8 cellular contexts compared by ENCODE assay signal in the genomic region with DNA sequence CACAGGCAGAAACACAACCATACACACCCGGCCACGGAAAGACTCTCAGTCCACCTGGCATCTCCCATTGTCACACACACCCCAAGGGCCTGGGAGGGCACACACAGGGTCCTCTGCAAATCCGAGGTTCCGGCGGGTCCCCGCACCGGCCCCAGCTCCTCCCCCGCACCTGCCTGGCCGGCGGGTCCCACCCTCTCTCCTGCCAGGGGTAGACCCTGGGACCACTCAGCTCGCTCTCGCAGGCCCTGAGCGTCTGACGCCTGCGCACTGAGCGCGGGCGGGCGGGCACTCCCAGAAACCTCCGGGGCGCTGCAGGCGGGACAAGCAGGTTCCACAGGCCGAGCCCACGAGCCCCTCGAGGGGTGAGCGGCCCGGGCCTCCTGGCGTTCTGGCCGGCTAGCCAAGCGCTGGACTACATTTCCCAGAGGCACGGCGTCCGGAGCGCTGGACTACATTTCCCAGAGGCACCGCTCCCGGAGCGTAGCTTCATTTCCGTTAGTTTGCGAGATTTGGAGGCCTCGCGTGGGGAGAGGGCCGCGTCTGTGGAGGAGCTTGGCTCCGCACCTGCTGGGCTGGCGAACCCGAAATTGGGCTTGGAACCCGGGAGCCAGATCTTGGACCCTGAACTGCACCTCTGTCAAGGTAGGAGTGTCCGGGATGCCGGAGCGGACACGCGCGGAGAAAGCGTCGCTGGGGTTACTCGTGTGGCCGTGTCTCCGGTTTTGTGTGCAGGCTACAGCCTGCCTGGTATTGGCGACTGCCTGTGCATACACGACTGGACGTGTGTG. TPM values are rescaled to one million over a fixed set of nuclear protein-coding genes. Genes with fewer than 3 reads are reported as not detected.
DNase-seq lines count a peak whose midpoint lies in the region; ATAC-seq and TF ChIP-seq lines count a peak whose summit lies in the region.

A gene (plus strand): TSS at position 505 of the 788 bp plus-strand sequence. CDS start 10,686 bp downstream, outside the sequence.

- H3K9me2 ChIP-seq in GM23338 (ENCODE audit: insufficient read depth) = 0 out of 2 replicates have a peak, but pooled peaks cover 3% of the 10 kb centered on the region

- peak within 1 kb of the TSS; percentile 92 for H3K27ac Mint-ChIP-seq in GM23338
- peak within 1 kb of the TSS; percentile 82 for H3K27ac Mint-ChIP-seq in activated T-helper 2 cell treated with anti-CD3 and anti-CD28 coated beads, Interferon-gamma antibody, Interleukin-2, Interleukin-4, amounts not matched to agents 10 μg/mL and 5 μg/mL and 100 μg/mL, durations not matched to agents 14 hours and 24 hours and 36 hours
- peak within 1 kb of the TSS; percentile 89 to 99 (median 97) for H3K27ac Mint-ChIP-seq in naive thymus-derived CD8-positive, alpha-beta T cell
- H3K27ac Mint-ChIP-seq in stimulated activated naive B cell treated with anti-CD40 and anti-IgM and Interleukin-4, amounts not matched to agents 10 μg/mL and 1 μg/mL and 100 μg/mL, for 72 hours = peak within 1 kb of the TSS; percentile 96

- H2AFZ ChIP-seq in GM23338 = peak within 1 kb of the TSS; percentile 99

- H3K4me1 Mint-ChIP-seq in GM23338 = peaks cover 3% of the 10 kb centered on the region; the same call in 1 of the 3 replicates
- H3K4me1 Mint-ChIP-seq in activated T-helper 2 cell treated with anti-CD3 and anti-CD28 coated beads, Interferon-gamma antibody, Interleukin-2, Interleukin-4, amounts not matched to agents 10 μg/mL and 5 μg/mL and 100 μg/mL, durations not matched to agents 14 hours and 24 hours and 36 hours (ENCODE audit: low read depth) = peaks cover 13% of the 10 kb centered on the region
- H3K4me1 Mint-ChIP-seq in naive thymus-derived CD8-positive, alpha-beta T cell = peaks cover 20 to 41% (median 34%) of the 10 kb centered on the region in 4 donors
- H3K4me1 Mint-ChIP-seq in stimulated activated naive B cell treated with anti-CD40 and anti-IgM and Interleukin-4, amounts not matched to agents 10 μg/mL and 1 μg/mL and 100 μg/mL, for 72 hours = peaks cover 15 to 22% of the 10 kb centered on the region in 2 donors

- H3K27me3 Mint-ChIP-seq in GM23338 (ENCODE audit: insufficient read depth, low read depth, poor library complexity) = peaks cover 10% of the 10 kb centered on the region
- H3K27me3 Mint-ChIP-seq in activated T-helper 2 cell treated with anti-CD3 and anti-CD28 coated beads, Interferon-gamma antibody, Interleukin-2, Interleukin-4, amounts not matched to agents 10 μg/mL and 5 μg/mL and 100 μg/mL, durations not matched to agents 14 hours and 24 hours and 36 hours (ENCODE audit: low read depth) = no peaks in the 10 kb centered on the region
- H3K27me3 Mint-ChIP-seq in naive thymus-derived CD8-positive, alpha-beta T cell = no peaks in the 10 kb centered on the region
- no peaks in the 10 kb centered on the region for H3K27me3 Mint-ChIP-seq in stimulated activated naive B cell treated with anti-CD40 and anti-IgM and Interleukin-4, amounts not matched to agents 10 μg/mL and 1 μg/mL and 100 μg/mL, for 72 hours

- H4K20me1 ChIP-seq in GM23338 (replicated peaks; ENCODE audit: insufficient read depth) = no peaks in the 10 kb centered on the region

- CTCF ChIA-PET in RWPE1 (lab: Yijun Ruan, JAX) = interaction anchor here (0.6 kb wide), 1 partner anchor 150 kb away, joined by 3 read pairs; no protein-coding TSS in a partner anchor

- no peaks in the 10 kb centered on the region for H3K27me3 ChIP-seq in GM23338 (ENCODE audit: insufficient read depth)

- peak; percentile 94 for DNase-seq in Daoy (ENCODE audit: low read depth)
- DNase-seq in GM23338 (ENCODE audit: low spot score) = peak; percentile 97
- DNase-seq in LNCaP clone FGC (ENCODE audit: low read depth) = peak; percentile 94
- peak; percentile 62 for DNase-seq in RWPE1 (ENCODE audit: low spot score)
- DNase-seq in activated T-helper 2 cell treated with anti-CD3 and anti-CD28 coated beads, Interferon-gamma antibody, Interleukin-2, Interleukin-4, amounts not matched to agents 10 μg/mL and 5 μg/mL and 100 μg/mL, durations not matched to agents 14 hours and 24 hours and 36 hours (ENCODE audit: low spot score) = peak; percentile 85
- DNase-seq in fibroblast of peridontal ligament (ENCODE audit: extremely low read depth) = peak; percentile 96
- peak; percentile 72 to 95 (median 88) for DNase-seq in naive thymus-derived CD8-positive, alpha-beta T cell
- DNase-seq in stimulated activated naive B cell treated with anti-CD40 and anti-IgM and Interleukin-4, amounts not matched to agents 10 μg/mL and 1 μg/mL and 100 μg/mL, for 72 hours = peak; percentile 96

- POLR2A ChIA-PET in RWPE1 (lab: Yijun Ruan, JAX; ENCODE audit: low non-redundant PET) = no interaction called here
- POLR2A ChIA-PET in naive thymus-derived CD8-positive, alpha-beta T cell (lab: Charles Lee) = interaction anchor here (0.6 to 1.7 kb wide), 18 partner anchors 94 to 963 kb away, joined by 3 to 9 read pairs (median 4); a partner anchor contains a TSS

- H3K27ac ChIP-seq in GM23338 (ENCODE audit: low read depth) (no peak within 1 kb of the TSS), RWPE1 (peak within 1 kb of the TSS; percentile 76)

- H3K4me3 ChIP-seq in GM23338 (peak within 1 kb of the TSS; percentile 97), LNCaP clone FGC (ENCODE audit: low read depth, low read length) (peak within 1 kb of the TSS; percentile 74)

- peaks cover 47% of the 10 kb centered on the region for H3K79me2 ChIP-seq in GM23338 (replicated peaks; ENCODE audit: insufficient read depth)

- peak within 1 kb of the TSS; percentile 99 for H3K4me2 ChIP-seq in GM23338

- peaks cover 6% of the 10 kb centered on the region; the same call in 1 of the 2 replicates for H3K4me1 ChIP-seq in GM23338 (ENCODE audit: insufficient read depth)

- peak within 1 kb of the TSS; percentile 96 for H3K4me3 Mint-ChIP-seq in GM23338
- peak within 1 kb of the TSS; percentile 97 for H3K4me3 Mint-ChIP-seq in activated T-helper 2 cell treated with anti-CD3 and anti-CD28 coated beads, Interferon-gamma antibody, Interleukin-2, Interleukin-4, amounts not matched to agents 10 μg/mL and 5 μg/mL and 100 μg/mL, durations not matched to agents 14 hours and 24 hours and 36 hours (ENCODE audit: low read depth)
- H3K4me3 Mint-ChIP-seq in naive thymus-derived CD8-positive, alpha-beta T cell = peak within 1 kb of the TSS; percentile 89 to 99 (median 98)
- H3K4me3 Mint-ChIP-seq in stimulated activated naive B cell treated with anti-CD40 and anti-IgM and Interleukin-4, amounts not matched to agents 10 μg/mL and 1 μg/mL and 100 μg/mL, for 72 hours = peak within 1 kb of the TSS; percentile 88 to 92

- peaks cover 59% of the 10 kb centered on the region for H3K9me3 Mint-ChIP-seq in GM23338
- H3K9me3 Mint-ChIP-seq in activated T-helper 2 cell treated with anti-CD3 and anti-CD28 coated beads, Interferon-gamma antibody, Interleukin-2, Interleukin-4, amounts not matched to agents 10 μg/mL and 5 μg/mL and 100 μg/mL, durations not matched to agents 14 hours and 24 hours and 36 hours = peaks cover 40% of the 10 kb centered on the region
- H3K9me3 Mint-ChIP-seq in naive thymus-derived CD8-positive, alpha-beta T cell = peaks cover 0 to 36% (median 18%) of the 10 kb centered on the region in 9 donors
- peaks cover 8% of the 10 kb centered on the region in 2 donors for H3K9me3 Mint-ChIP-seq in stimulated activated naive B cell treated with anti-CD40 and anti-IgM and Interleukin-4, amounts not matched to agents 10 μg/mL and 1 μg/mL and 100 μg/mL, for 72 hours

- no peak for TF ChIP-seq CTCF in GM23338 (conservative IDR thresholded peaks at IDR 0.05; ENCODE audit: low read depth in 2 of 2)
- no peak for TF ChIP-seq CTCF in LNCaP clone FGC (IDR thresholded peaks at IDR 0.05; ENCODE audit: control insufficient read depth, extremely low read depth, insufficient read depth)
- no peak for TF ChIP-seq CTCF in RWPE1 (conservative IDR thresholded peaks at IDR 0.05; ENCODE audit: low read depth)

- no peaks in the 10 kb centered on the region for H3F3A ChIP-seq in GM23338 (replicated peaks; ENCODE audit: low read depth)

- peaks cover 4% of the 10 kb centered on the region; the same call in 1 of the 2 replicates for H3K36me3 ChIP-seq in GM23338 (ENCODE audit: insufficient read depth)

- peaks cover 28% of the 10 kb centered on the region for H3K36me3 Mint-ChIP-seq in GM23338 (ENCODE audit: low read depth)
- H3K36me3 Mint-ChIP-seq in activated T-helper 2 cell treated with anti-CD3 and anti-CD28 coated beads, Interferon-gamma antibody, Interleukin-2, Interleukin-4, amounts not matched to agents 10 μg/mL and 5 μg/mL and 100 μg/mL, durations not matched to agents 14 hours and 24 hours and 36 hours (ENCODE audit: low read depth) = peaks cover 38% of the 10 kb centered on the region
- H3K36me3 Mint-ChIP-seq in naive thymus-derived CD8-positive, alpha-beta T cell = peaks cover 26 to 35% (median 31%) of the 10 kb centered on the region in 3 donors
- peaks cover 19 to 33% of the 10 kb centered on the region in 2 donors for H3K36me3 Mint-ChIP-seq in stimulated activated naive B cell treated with anti-CD40 and anti-IgM and Interleukin-4, amounts not matched to agents 10 μg/mL and 1 μg/mL and 100 μg/mL, for 72 hours

- peak; percentile 98 for ATAC-seq in GM23338
- ATAC-seq in naive thymus-derived CD8-positive, alpha-beta T cell = peak; percentile 87 to 90
- ATAC-seq in stimulated activated naive B cell treated with anti-CD40 and anti-IgM and Interleukin-4, amounts not matched to agents 10 μg/mL and 1 μg/mL and 100 μg/mL, for 72 hours (replicated peaks) = peak; percentile 96 to 97

- intact Hi-C loops in activated T-helper 2 cell treated with anti-CD3 and anti-CD28 coated beads, Interferon-gamma antibody, Interleukin-2, Interleukin-4, amounts not matched to agents 10 μg/mL and 5 μg/mL and 100 μg/mL, durations not matched to agents 14 hours and 24 hours and 36 hours (cut with micrococcal nuclease) = loop anchor here (1.0 to 10.0 kb wide), 7 partner anchors 94 to 391 kb away; a partner anchor contains a TSS

TF ChIP-seq in GM23338, 12 proteins besides CTCF, POLR2A, EP300 and RAD21 (continues in another document):
- TF ChIP-seq POLR2AphosphoS5 (IDR thresholded peaks at IDR 0.05; ENCODE audit: low read depth) (peak; percentile 86), JUNB (IDR thresholded peaks at IDR 0.05; ENCODE audit: unreplicated experiment) (no peak)

RNA-seq across cellular contexts. Expression of the gene that starts here (rescaled TPM):
- total RNA-seq in Daoy (2014; rRNA removed; shearing (Covaris generic)) = 8.7 and 9.7 TPM in 2 replicates
- 7.0 and 10.0 TPM in 2 replicates for total RNA-seq in GM23338 (2014; rRNA removed; shearing (Covaris generic))
- polyA plus RNA-seq in GM23338 (2016; fragmentation: Nextera tagmentation; extraction: Ambion mirVana) = 6.7 and 8.4 TPM in 2 replicates
- 4.7 and 5.5 TPM in 2 replicates for total RNA-seq in activated T-helper 2 cell treated with anti-CD3 and anti-CD28 coated beads, Interferon-gamma antibody, Interleukin-2, Interleukin-4, amounts not matched to agents 10 μg/mL and 5 μg/mL and 100 μg/mL, durations not matched to agents 14 hours and 24 hours and 36 hours
- total RNA-seq in naive thymus-derived CD8-positive, alpha-beta T cell = 10 to 100 TPM; 24.9 to 36.6 TPM
- polyA plus RNA-seq in naive thymus-derived CD8-positive, alpha-beta T cell = 10 to 100 TPM; 19.5 to 28.7 (median 20.5) TPM
